In the genomic region with DNA sequence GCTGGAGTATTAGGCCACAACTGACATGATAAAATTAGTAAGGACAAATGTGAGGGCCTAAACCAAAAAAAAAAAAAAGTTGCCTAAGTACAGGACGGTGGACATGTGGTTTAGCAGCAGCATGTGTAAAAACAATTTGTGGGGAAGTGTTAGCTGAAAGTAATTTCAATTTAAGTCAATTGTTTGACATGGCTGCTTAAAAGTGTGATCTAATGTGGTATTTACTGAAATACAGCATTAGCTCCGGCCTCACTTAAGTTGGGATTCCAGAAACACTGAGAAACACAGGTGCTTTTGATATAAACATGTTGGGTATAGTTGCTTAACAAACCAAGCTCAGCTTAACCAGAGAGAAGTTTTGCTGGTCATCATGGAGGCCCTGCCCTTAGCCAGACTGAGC, we compare ENCODE assay signal across 1 cellular context.
TF ChIP-seq lines count a peak whose summit lies in the region.

No MANE protein-coding gene starts in this region.

TF ChIP-seq in GM12878, 131 proteins besides CTCF, POLR2A, EP300 and RAD21 (continued from another document and continues in another):
- no peak for TF ChIP-seq SREBF1 (IDR thresholded peaks at IDR 0.05; ENCODE audit: low read length)
- TF ChIP-seq FOS (IDR thresholded peaks at IDR 0.05; ENCODE audit: borderline replicate concordance, extremely low read depth, insufficient read length) = no peak
- TF ChIP-seq POLR2AphosphoS2 (IDR thresholded peaks at IDR 0.05; ENCODE audit: low read depth, low read length) = no peak
- TF ChIP-seq, protein P1, sequence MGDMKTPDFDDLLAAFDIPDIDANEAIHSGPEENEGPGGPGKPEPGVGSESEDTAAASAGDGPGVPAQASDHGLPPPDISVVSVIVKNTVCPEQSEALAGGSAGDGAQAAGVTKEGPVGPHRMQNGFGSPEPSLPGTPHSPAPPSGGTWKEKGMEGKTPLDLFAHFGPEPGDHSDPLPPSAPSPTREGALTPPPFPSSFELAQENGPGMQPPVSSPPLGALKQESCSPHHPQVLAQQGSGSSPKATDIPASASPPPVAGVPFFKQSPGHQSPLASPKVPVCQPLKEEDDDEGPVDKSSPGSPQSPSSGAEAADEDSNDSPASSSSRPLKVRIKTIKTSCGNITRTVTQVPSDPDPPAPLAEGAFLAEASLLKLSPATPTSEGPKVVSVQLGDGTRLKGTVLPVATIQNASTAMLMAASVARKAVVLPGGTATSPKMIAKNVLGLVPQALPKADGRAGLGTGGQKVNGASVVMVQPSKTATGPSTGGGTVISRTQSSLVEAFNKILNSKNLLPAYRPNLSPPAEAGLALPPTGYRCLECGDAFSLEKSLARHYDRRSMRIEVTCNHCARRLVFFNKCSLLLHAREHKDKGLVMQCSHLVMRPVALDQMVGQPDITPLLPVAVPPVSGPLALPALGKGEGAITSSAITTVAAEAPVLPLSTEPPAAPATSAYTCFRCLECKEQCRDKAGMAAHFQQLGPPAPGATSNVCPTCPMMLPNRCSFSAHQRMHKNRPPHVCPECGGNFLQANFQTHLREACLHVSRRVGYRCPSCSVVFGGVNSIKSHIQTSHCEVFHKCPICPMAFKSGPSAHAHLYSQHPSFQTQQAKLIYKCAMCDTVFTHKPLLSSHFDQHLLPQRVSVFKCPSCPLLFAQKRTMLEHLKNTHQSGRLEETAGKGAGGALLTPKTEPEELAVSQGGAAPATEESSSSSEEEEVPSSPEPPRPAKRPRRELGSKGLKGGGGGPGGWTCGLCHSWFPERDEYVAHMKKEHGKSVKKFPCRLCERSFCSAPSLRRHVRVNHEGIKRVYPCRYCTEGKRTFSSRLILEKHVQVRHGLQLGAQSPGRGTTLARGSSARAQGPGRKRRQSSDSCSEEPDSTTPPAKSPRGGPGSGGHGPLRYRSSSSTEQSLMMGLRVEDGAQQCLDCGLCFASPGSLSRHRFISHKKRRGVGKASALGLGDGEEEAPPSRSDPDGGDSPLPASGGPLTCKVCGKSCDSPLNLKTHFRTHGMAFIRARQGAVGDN (IDR thresholded peaks at IDR 0.05) = peak; percentile 97
- TF ChIP-seq, protein P2, sequence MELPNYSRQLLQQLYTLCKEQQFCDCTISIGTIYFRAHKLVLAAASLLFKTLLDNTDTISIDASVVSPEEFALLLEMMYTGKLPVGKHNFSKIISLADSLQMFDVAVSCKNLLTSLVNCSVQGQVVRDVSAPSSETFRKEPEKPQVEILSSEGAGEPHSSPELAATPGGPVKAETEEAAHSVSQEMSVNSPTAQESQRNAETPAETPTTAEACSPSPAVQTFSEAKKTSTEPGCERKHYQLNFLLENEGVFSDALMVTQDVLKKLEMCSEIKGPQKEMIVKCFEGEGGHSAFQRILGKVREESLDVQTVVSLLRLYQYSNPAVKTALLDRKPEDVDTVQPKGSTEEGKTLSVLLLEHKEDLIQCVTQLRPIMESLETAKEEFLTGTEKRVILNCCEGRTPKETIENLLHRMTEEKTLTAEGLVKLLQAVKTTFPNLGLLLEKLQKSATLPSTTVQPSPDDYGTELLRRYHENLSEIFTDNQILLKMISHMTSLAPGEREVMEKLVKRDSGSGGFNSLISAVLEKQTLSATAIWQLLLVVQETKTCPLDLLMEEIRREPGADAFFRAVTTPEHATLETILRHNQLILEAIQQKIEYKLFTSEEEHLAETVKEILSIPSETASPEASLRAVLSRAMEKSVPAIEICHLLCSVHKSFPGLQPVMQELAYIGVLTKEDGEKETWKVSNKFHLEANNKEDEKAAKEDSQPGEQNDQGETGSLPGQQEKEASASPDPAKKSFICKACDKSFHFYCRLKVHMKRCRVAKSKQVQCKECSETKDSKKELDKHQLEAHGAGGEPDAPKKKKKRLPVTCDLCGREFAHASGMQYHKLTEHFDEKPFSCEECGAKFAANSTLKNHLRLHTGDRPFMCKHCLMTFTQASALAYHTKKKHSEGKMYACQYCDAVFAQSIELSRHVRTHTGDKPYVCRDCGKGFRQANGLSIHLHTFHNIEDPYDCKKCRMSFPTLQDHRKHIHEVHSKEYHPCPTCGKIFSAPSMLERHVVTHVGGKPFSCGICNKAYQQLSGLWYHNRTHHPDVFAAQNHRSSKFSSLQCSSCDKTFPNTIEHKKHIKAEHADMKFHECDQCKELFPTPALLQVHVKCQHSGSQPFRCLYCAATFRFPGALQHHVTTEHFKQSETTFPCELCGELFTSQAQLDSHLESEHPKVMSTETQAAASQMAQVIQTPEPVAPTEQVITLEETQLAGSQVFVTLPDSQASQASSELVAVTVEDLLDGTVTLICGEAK (IDR thresholded peaks at IDR 0.05; ENCODE audit: borderline replicate concordance) = no peak
- no peak for TF ChIP-seq EZH2 (IDR thresholded peaks at IDR 0.05; ENCODE audit: borderline replicate concordance, control insufficient read depth, low read depth, low read length)
- TF ChIP-seq ZNF384 (IDR thresholded peaks at IDR 0.05; ENCODE audit: borderline replicate concordance, low read depth, low read length) = peak; percentile 91
- TF ChIP-seq, protein P3, sequence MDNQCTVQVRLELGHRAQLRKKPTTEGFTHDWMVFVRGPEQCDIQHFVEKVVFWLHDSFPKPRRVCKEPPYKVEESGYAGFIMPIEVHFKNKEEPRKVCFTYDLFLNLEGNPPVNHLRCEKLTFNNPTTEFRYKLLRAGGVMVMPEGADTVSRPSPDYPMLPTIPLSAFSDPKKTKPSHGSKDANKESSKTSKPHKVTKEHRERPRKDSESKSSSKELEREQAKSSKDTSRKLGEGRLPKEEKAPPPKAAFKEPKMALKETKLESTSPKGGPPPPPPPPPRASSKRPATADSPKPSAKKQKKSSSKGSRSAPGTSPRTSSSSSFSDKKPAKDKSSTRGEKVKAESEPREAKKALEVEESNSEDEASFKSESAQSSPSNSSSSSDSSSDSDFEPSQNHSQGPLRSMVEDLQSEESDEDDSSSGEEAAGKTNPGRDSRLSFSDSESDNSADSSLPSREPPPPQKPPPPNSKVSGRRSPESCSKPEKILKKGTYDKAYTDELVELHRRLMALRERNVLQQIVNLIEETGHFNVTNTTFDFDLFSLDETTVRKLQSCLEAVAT (IDR thresholded peaks at IDR 0.05) = peak; percentile 45; the same call in 1 of the 2 replicates
- TF ChIP-seq CBX5 (IDR thresholded peaks at IDR 0.05; ENCODE audit: low read depth) = no peak
- no peak for TF ChIP-seq CHD2 (IDR thresholded peaks at IDR 0.05; ENCODE audit: borderline replicate concordance, low read depth, low read length)
- TF ChIP-seq HDAC6 (IDR thresholded peaks at IDR 0.05; ENCODE audit: unreplicated experiment) = no peak
- TF ChIP-seq EGR1 (IDR thresholded peaks at IDR 0.05; ENCODE audit: borderline replicate concordance in 1 of 2, low read depth in 2 of 2, low read length in 2 of 2) = no peak
- no peak for TF ChIP-seq HCFC1 (IDR thresholded peaks at IDR 0.05; ENCODE audit: low read length)
- TF ChIP-seq, protein P4, sequence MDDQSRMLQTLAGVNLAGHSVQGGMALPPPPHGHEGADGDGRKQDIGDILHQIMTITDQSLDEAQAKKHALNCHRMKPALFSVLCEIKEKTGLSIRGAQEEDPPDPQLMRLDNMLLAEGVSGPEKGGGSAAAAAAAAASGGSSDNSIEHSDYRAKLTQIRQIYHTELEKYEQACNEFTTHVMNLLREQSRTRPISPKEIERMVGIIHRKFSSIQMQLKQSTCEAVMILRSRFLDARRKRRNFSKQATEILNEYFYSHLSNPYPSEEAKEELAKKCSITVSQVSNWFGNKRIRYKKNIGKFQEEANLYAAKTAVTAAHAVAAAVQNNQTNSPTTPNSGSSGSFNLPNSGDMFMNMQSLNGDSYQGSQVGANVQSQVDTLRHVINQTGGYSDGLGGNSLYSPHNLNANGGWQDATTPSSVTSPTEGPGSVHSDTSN (IDR thresholded peaks at IDR 0.05; ENCODE audit: insufficient replicate concordance, low read depth, low read length) = no peak
- TF ChIP-seq SIN3A (IDR thresholded peaks at IDR 0.05; ENCODE audit: low read depth, low read length) = no peak
- TF ChIP-seq, protein P5, sequence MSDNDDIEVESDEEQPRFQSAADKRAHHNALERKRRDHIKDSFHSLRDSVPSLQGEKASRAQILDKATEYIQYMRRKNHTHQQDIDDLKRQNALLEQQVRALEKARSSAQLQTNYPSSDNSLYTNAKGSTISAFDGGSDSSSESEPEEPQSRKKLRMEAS (IDR thresholded peaks at IDR 0.05; ENCODE audit: low read depth, low read length) = no peak
- no peak for TF ChIP-seq CBFB (IDR thresholded peaks at IDR 0.05; ENCODE audit: low read depth)
- TF ChIP-seq TCF12 (IDR thresholded peaks at IDR 0.05; ENCODE audit: low read depth, low read length) = no peak
- no peak for TF ChIP-seq CBX3 (IDR thresholded peaks at IDR 0.05; ENCODE audit: borderline replicate concordance, low read depth)
- no peak for TF ChIP-seq KLF5 (IDR thresholded peaks at IDR 0.05; ENCODE audit: partially characterized antibody)
- TF ChIP-seq, protein P6, sequence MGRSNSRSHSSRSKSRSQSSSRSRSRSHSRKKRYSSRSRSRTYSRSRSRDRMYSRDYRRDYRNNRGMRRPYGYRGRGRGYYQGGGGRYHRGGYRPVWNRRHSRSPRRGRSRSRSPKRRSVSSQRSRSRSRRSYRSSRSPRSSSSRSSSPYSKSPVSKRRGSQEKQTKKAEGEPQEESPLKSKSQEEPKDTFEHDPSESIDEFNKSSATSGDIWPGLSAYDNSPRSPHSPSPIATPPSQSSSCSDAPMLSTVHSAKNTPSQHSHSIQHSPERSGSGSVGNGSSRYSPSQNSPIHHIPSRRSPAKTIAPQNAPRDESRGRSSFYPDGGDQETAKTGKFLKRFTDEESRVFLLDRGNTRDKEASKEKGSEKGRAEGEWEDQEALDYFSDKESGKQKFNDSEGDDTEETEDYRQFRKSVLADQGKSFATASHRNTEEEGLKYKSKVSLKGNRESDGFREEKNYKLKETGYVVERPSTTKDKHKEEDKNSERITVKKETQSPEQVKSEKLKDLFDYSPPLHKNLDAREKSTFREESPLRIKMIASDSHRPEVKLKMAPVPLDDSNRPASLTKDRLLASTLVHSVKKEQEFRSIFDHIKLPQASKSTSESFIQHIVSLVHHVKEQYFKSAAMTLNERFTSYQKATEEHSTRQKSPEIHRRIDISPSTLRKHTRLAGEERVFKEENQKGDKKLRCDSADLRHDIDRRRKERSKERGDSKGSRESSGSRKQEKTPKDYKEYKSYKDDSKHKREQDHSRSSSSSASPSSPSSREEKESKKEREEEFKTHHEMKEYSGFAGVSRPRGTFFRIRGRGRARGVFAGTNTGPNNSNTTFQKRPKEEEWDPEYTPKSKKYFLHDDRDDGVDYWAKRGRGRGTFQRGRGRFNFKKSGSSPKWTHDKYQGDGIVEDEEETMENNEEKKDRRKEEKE (IDR thresholded peaks at IDR 0.05) = no peak
- TF ChIP-seq, protein P7, sequence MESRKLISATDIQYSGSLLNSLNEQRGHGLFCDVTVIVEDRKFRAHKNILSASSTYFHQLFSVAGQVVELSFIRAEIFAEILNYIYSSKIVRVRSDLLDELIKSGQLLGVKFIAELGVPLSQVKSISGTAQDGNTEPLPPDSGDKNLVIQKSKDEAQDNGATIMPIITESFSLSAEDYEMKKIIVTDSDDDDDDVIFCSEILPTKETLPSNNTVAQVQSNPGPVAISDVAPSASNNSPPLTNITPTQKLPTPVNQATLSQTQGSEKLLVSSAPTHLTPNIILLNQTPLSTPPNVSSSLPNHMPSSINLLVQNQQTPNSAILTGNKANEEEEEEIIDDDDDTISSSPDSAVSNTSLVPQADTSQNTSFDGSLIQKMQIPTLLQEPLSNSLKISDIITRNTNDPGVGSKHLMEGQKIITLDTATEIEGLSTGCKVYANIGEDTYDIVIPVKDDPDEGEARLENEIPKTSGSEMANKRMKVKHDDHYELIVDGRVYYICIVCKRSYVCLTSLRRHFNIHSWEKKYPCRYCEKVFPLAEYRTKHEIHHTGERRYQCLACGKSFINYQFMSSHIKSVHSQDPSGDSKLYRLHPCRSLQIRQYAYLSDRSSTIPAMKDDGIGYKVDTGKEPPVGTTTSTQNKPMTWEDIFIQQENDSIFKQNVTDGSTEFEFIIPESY (IDR thresholded peaks at IDR 0.05) = peak; percentile 53; the same call in 1 of the 2 replicates
- TF ChIP-seq IKZF2 (IDR thresholded peaks at IDR 0.05) = peak; percentile 48 to 56; a peak in 2 of 4 replicates
- TF ChIP-seq ZNF207 (IDR thresholded peaks at IDR 0.05; ENCODE audit: borderline replicate concordance) = no peak
- TF ChIP-seq RB1 (IDR thresholded peaks at IDR 0.05; ENCODE audit: borderline replicate concordance) = no peak
- TF ChIP-seq RELA (IDR thresholded peaks at IDR 0.05; ENCODE audit: borderline replicate concordance, partially characterized antibody) = no peak
- TF ChIP-seq NRF1 (conservative IDR thresholded peaks at IDR 0.05; ENCODE audit: low read depth, low read length) = no peak
- TF ChIP-seq, protein P8, sequence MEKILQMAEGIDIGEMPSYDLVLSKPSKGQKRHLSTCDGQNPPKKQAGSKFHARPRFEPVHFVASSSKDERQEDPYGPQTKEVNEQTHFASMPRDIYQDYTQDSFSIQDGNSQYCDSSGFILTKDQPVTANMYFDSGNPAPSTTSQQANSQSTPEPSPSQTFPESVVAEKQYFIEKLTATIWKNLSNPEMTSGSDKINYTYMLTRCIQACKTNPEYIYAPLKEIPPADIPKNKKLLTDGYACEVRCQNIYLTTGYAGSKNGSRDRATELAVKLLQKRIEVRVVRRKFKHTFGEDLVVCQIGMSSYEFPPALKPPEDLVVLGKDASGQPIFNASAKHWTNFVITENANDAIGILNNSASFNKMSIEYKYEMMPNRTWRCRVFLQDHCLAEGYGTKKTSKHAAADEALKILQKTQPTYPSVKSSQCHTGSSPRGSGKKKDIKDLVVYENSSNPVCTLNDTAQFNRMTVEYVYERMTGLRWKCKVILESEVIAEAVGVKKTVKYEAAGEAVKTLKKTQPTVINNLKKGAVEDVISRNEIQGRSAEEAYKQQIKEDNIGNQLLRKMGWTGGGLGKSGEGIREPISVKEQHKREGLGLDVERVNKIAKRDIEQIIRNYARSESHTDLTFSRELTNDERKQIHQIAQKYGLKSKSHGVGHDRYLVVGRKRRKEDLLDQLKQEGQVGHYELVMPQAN (conservative IDR thresholded peaks at IDR 0.05) = no peak
- TF ChIP-seq BHLHE40 (IDR thresholded peaks at IDR 0.05; ENCODE audit: borderline replicate concordance in 1 of 2, low read depth in 2 of 2, low read length in 1 of 2) = peak; percentile 38 to 58; a peak in 2 of 4 replicates
- no peak for TF ChIP-seq CHD4 (IDR thresholded peaks at IDR 0.05)
- no peak for TF ChIP-seq TCF7 (IDR thresholded peaks at IDR 0.05; ENCODE audit: borderline replicate concordance)
- no peak for TF ChIP-seq TAF1 (IDR thresholded peaks at IDR 0.05; ENCODE audit: borderline replicate concordance, low read depth, low read length)
- TF ChIP-seq MEF2A (IDR thresholded peaks at IDR 0.05; ENCODE audit: insufficient read depth, low read depth, low read length) = no peak
- TF ChIP-seq NBN (IDR thresholded peaks at IDR 0.05) = peak; percentile 57
- TF ChIP-seq SUPT20H (IDR thresholded peaks at IDR 0.05; ENCODE audit: borderline replicate concordance, control insufficient read depth, low read depth, low read length) = no peak
